25 cellular contexts compared by ENCODE assay signal in genomic region chr3:47874438-47874837, GRCh38.
"Had no signal": no experiment of that assay in that cellular context is flagged by ENCODE, and none has a peak within 500 bp of the region (broad histone marks: within the 10 kb centered on the region; RNA-seq: fewer than 3 reads in every experiment).

No MANE protein-coding gene starts in this region.

- H3K27ac Mint-ChIP-seq: dendritic cell treated with granulocyte-macrophage colony-stimulating factor and Interleukin-4, amounts not matched to agents 40 ng/mL and 50 ng/mL, for 4 days; stimulated activated naive B cell treated with anti-CD40 and anti-IgM and Interleukin-4, amounts not matched to agents 10 μg/mL and 1 μg/mL and 100 μg/mL, for 72 hours; stimulated activated naive CD8-positive, alpha-beta T cell treated with anti-CD3 and anti-CD28 coated beads, Interleukin-15, amount 100 ng/mL, for 72 hours had no signal

- H3K4me1 ChIP-seq: upper lobe of right lung had no signal

- H3K9me3 ChIP-seq: esophagus muscularis mucosa, gastroesophageal sphincter, ovary, spleen, testis, tibial nerve, upper lobe of right lung had no signal

- H3K27ac ChIP-seq: cardiac muscle cell, esophagus muscularis mucosa, gastroesophageal sphincter, ovary, spleen, tibial nerve, upper lobe of right lung had no signal

- DNase-seq: cerebellar nuclear complex; foreskin fibroblast; glutamatergic neuron; islet precursor cell; left ventricle myocardium superior; mesenchymal stem cell; naive B cell; nucleus accumbens; ovary; retina; spleen; stimulated activated CD4-positive, alpha-beta T cell treated with anti-CD3 and anti-CD28 coated beads, Interleukin-15, amount 100 ng/mL, for 24 hours; stimulated activated CD4-positive, alpha-beta T cell treated with anti-CD3 and anti-CD28 coated beads, Interleukin-1b, Interleukin-23, amount 100 ng/mL, for 48 hours; stimulated activated CD4-positive, alpha-beta T cell treated with anti-CD3 and anti-CD28 coated beads, Interleukin-4, amount 100 ng/mL, for 4 hours; stimulated activated naive B cell treated with anti-CD40 and anti-IgM and Interleukin-4, amounts not matched to agents 10 μg/mL and 1 μg/mL and 100 μg/mL, for 72 hours; stimulated activated naive CD8-positive, alpha-beta T cell treated with anti-CD3 and anti-CD28 coated beads, Interleukin-15, amount 100 ng/mL, for 72 hours; testis; upper lobe of right lung had no signal

- H3K27me3 ChIP-seq: cardiac muscle cell, esophagus muscularis mucosa, gastroesophageal sphincter, ovary, spleen, testis, tibial nerve, upper lobe of right lung had no signal

- H3K36me3 ChIP-seq: ovary had no signal

- ATAC-seq: gastroesophageal sphincter; sciatic nerve; stimulated activated naive B cell treated with anti-CD40 and anti-IgM and Interleukin-4, amounts not matched to agents 10 μg/mL and 1 μg/mL and 100 μg/mL, for 72 hours; stimulated activated naive CD8-positive, alpha-beta T cell treated with anti-CD3 and anti-CD28 coated beads, Interleukin-15, amount 100 ng/mL, for 72 hours; upper lobe of right lung had no signal

- H3K4me3 ChIP-seq: cardiac muscle cell, esophagus muscularis mucosa, gastroesophageal sphincter, lung, ovary, spleen, testis, tibial nerve, upper lobe of right lung had no signal

- H3K9me3 Mint-ChIP-seq: dendritic cell treated with granulocyte-macrophage colony-stimulating factor and Interleukin-4, amounts not matched to agents 40 ng/mL and 50 ng/mL, for 4 days; naive B cell; stimulated activated naive B cell treated with anti-CD40 and anti-IgM and Interleukin-4, amounts not matched to agents 10 μg/mL and 1 μg/mL and 100 μg/mL, for 72 hours; stimulated activated naive CD8-positive, alpha-beta T cell treated with anti-CD3 and anti-CD28 coated beads, Interleukin-15, amount 100 ng/mL, for 72 hours had no signal
